7 cellular contexts compared by ENCODE assay signal in the genomic region with DNA sequence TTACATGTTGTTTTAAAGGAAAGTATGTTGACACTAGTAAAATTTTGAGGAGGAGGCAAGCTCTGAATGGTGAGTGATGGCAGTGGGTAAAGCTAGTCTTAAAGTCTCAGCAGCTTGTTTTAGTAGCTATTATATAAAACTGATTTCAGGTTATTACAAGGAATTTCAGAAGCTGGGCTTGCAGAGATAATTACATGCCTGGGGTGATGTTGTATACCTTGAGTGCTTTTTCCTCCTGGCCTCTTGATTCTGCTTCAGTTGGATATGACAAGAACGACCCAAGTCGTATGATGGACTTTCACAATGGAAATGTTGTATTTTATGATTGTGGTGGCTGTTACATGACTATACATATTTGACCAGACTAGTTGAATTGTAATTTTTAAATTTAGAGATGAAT.
"Had no signal": no experiment of that assay in that cellular context is flagged by ENCODE, and none has a peak within 500 bp of the region (broad histone marks: within the 10 kb centered on the region; RNA-seq: fewer than 3 reads in every experiment).

No MANE protein-coding gene starts in this region.

- DNase-seq: GM23248, GOT3, H7, IMR-90, KG1 had no signal

- ATAC-seq: HCT116, K562 had no signal
